Comparison of ENCODE assay signal across 20 cellular contexts in the genomic region with DNA sequence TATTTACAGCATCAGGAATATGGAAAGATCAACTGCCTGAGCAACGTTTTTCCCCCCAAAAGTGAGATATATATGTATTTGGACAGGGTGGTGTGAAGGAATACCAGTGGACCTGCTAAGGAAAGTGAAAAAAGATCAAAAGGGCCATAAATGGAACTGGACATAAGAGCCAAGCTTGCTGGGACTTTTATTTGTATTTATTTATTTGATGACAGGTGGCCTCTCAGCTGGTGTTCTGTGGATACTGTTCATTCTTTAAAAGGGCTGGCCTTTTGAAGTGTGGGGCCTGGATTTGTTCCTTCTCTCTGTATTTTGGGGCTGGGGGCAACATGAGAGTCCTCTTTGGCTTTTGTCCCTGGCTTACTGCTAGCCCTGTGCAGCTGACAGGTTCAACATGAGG.
DNase-seq lines count a peak whose midpoint lies in the region; ATAC-seq and TF ChIP-seq lines count a peak whose summit lies in the region.
"Had no signal": no experiment of that assay in that cellular context is flagged by ENCODE, and none has a peak within 500 bp of the region (broad histone marks: within the 10 kb centered on the region; RNA-seq: fewer than 3 reads in every experiment).

No MANE protein-coding gene starts in this region.

- no peak overlapping the region for H3K4me3 ChIP-seq in heart right ventricle
- H3K4me3 ChIP-seq: BLaER1 had no signal

- H3K4me1 ChIP-seq in heart right ventricle: peaks cover 0 to 6% (median 0%) of the 10 kb centered on the region in 9 donors
- H3K4me1 ChIP-seq: BE2C, BLaER1 had no signal

- H3K27me3 ChIP-seq in heart right ventricle: peaks cover 0 to 2% (median 0%) of the 10 kb centered on the region in 7 donors
- H3K27me3 ChIP-seq: BE2C, BLaER1 had no signal

- peak; percentile 90 for DNase-seq in G401 (ENCODE audit: low spot score)
- peak; percentile 89 for DNase-seq in cerebellar cortex (ENCODE audit: low spot score)
- DNase-seq in myocyte (ENCODE audit: low read depth): peak; percentile 5
- DNase-seq in NCI-H226: no peak
- DNase-seq in amygdala (lab: John Stamatoyannopoulos, UW): no peak
- no peak for DNase-seq in heart right ventricle
- DNase-seq: 8988T; ACHN; BE2C; CD4-positive, alpha-beta memory T cell; CD4-positive, CD25-positive, alpha-beta regulatory T cell; CD8-positive, alpha-beta memory T cell; COR-L47; DMS153; DMS53; DMS79; DND-41; EL; GF-D8 had no signal

- no peak overlapping the region for H3K27ac ChIP-seq in heart right ventricle
- H3K27ac ChIP-seq: BLaER1 had no signal

- H3K36me3 ChIP-seq in heart right ventricle: no peaks in the 10 kb centered on the region
- H3K36me3 ChIP-seq: BE2C, BLaER1 had no signal

- no peak for ATAC-seq in heart right ventricle

- 45 to 49% methylated on average over 1 of the region's 1 CpG for WGBS in heart right ventricle, 2 donors

- H3K9me3 ChIP-seq in heart right ventricle: peaks cover 0 to 2% (median 0%) of the 10 kb centered on the region in 11 donors
- H3K9me3 ChIP-seq: BE2C, BLaER1 had no signal

- intact Hi-C loops in heart right ventricle (cut with DNase I): loop anchor here in 2 of 10 donors (10.0 kb wide), 2 partner anchors 268 to 428 kb away; no protein-coding TSS in a partner anchor

- in situ Hi-C loops in G401 (cut with HindIII; ENCODE audit: low sequenced_read_pairs): no loop called here

- no peak for TF ChIP-seq CTCF in heart right ventricle (IDR thresholded peaks at IDR 0.05)

Comparison
In these comparisons a context has a peak if more than half of its experiments do, and no peak if none do; other contexts are left out.
1. DNase-seq: peak in G401 (single experiment), cerebellar cortex (single experiment) and myocyte (single experiment); none in NCI-H226 (single experiment), amygdala (0 of 56) and heart right ventricle (0 of 2).